9 cellular contexts compared by ENCODE assay signal in the genomic region with DNA sequence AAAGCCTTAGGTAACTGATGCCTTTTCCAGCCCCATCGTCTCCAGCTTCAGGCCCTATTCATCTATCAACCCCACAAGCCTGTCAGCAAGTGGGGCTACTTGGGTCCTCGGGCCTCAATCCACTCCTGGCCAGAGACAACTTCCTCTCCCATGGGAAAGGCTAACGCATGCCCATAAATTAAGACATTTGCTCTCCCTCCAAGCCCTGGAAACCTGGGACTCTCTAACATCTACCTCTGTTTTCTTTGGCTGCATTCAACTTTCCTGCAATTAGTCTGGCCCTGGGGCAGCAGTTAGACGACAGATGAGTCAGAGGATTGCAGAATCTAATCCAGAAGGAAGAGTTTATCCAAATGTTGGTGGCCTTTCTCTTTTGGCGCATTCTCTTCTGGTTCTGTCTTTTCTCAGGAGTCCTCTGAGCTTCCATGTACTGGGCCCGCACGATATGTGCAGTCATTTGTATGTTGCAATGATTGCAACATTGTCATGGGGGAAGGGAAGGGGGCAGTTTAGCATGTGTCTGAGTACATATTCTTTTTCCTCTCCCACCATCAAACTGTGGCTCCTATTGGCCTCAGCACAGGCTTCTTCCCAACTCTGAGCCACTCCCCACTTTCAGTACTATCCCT. TPM values are rescaled to one million over a fixed set of nuclear protein-coding genes. Genes with fewer than 3 reads are reported as not detected.
DNase-seq lines count a peak whose midpoint lies in the region; ATAC-seq and TF ChIP-seq lines count a peak whose summit lies in the region.
"Had no signal": no experiment of that assay in that cellular context is flagged by ENCODE, and none has a peak within 500 bp of the region (broad histone marks: within the 10 kb centered on the region; RNA-seq: fewer than 3 reads in every experiment).

No MANE protein-coding gene starts in this region.

- 9 to 14% methylated on average over 4 to 6 of the region's 7 CpGs for WGBS in gastroesophageal sphincter (ENCODE audit: low coverage in 1 of 2), 2 donors
- 44 to 69% (median 64%) methylated on average over 7 of the region's 7 CpGs for WGBS in stomach, 5 donors

- POLR2A ChIA-PET in HEK293 (lab: Yijun Ruan, JAX) = interaction anchor here (1.4 kb wide), 1 partner anchor 10 kb away, joined by 7 read pairs; no protein-coding TSS in a partner anchor

- H3K27ac ChIP-seq in HEK293 (ENCODE audit: extremely low read depth, low read depth, low read length) = peak overlapping the region; percentile 65
- peak overlapping the region in 3 of 4 donors; percentile 27 to 63 (median 57) for H3K27ac ChIP-seq in gastroesophageal sphincter
- H3K27ac ChIP-seq in stomach = peak overlapping the region; percentile 11 to 62 (median 59)

- no peaks in the 10 kb centered on the region for H3K9me3 ChIP-seq in HEK293 (ENCODE audit: control insufficient read depth, insufficient read depth, low read depth, low read length)
- no peaks in the 10 kb centered on the region for H3K9me3 ChIP-seq in gastroesophageal sphincter
- H3K9me3 ChIP-seq in stomach = no peaks in the 10 kb centered on the region

- H3K27me3 ChIP-seq in gastroesophageal sphincter (no peaks in the 10 kb centered on the region), stomach (no peaks in the 10 kb centered on the region)

- H3K4me3 ChIP-seq in HEK293 (ENCODE audit: low read depth, low read length) (no peak overlapping the region), gastroesophageal sphincter (no peak overlapping the region), stomach (no peak overlapping the region)

- ATAC-seq in gastroesophageal sphincter (peak; percentile 92), HG03039 (IDR thresholded peaks at IDR 0.05; ENCODE audit: unreplicated experiment) (no peak), HG02852 (IDR thresholded peaks at IDR 0.05; ENCODE audit: unreplicated experiment) (no peak)
- ATAC-seq in stimulated activated naive CD8-positive, alpha-beta T cell treated with anti-CD3 and anti-CD28 coated beads, Interleukin-15, Interleukin-2, amounts not matched to agents 100 U/mL and 50 U/mL, for 24 hours = no peak
- ATAC-seq: activated CD4-positive, alpha-beta T cell treated with anti-CD3 and anti-CD28 coated beads for 36 hours had no signal

- intact Hi-C loops in stomach (cut with DNase I; ENCODE audit: low total_unique reads) = no loop called here

- in situ Hi-C loops in SK-MEL-5 (cut with HindIII; ENCODE audit: low pct_unique_long_range_greater_than_20kb, low sequenced_read_pairs) = no loop called here

- peak; percentile 37 for DNase-seq in SK-MEL-5 (ENCODE audit: low read depth, low spot score)
- DNase-seq in stomach = no peak
- DNase-seq in HPDE6-E6E7 (ENCODE audit: extremely low spot score) = no peak
- DNase-seq in stimulated activated naive CD8-positive, alpha-beta T cell treated with anti-CD3 and anti-CD28 coated beads, Interleukin-15, Interleukin-2, amounts not matched to agents 100 U/mL and 50 U/mL, for 24 hours = no peak
- DNase-seq: activated CD4-positive, alpha-beta T cell treated with anti-CD3 and anti-CD28 coated beads for 36 hours had no signal

- TF ChIP-seq EP300 in gastroesophageal sphincter (IDR thresholded peaks at IDR 0.05) (no peak), stomach (IDR thresholded peaks at IDR 0.05) (peak; percentile 48)

- CTCF ChIA-PET in HEK293 (lab: Yijun Ruan, JAX) = no interaction called here

- H3K36me3 ChIP-seq in HEK293 (ENCODE audit: control insufficient read depth in 2 of 2, insufficient read depth in 1 of 2, low read length in 2 of 2) (no peaks in the 10 kb centered on the region), gastroesophageal sphincter (peaks cover 0 to 10% of the 10 kb centered on the region in 2 donors), stomach (no peaks in the 10 kb centered on the region)

- TF ChIP-seq POLR2A in gastroesophageal sphincter (IDR thresholded peaks at IDR 0.05) (no peak), stomach (IDR thresholded peaks at IDR 0.05) (no peak)

- no peak for TF ChIP-seq CTCF in HEK293 (tag by site-specific recombination; IDR thresholded peaks at IDR 0.05)
- no peak for TF ChIP-seq CTCF in gastroesophageal sphincter (IDR thresholded peaks at IDR 0.05)
- TF ChIP-seq CTCF in stomach (IDR thresholded peaks at IDR 0.05) = no peak

- H3K4me1 ChIP-seq in HEK293 (ENCODE audit: control insufficient read depth, insufficient read depth, low read length) = peaks cover 17% of the 10 kb centered on the region
- H3K4me1 ChIP-seq in gastroesophageal sphincter = peaks cover 0 to 37% (median 19%) of the 10 kb centered on the region in 3 donors
- H3K4me1 ChIP-seq in stomach = peaks cover 14 to 36% (median 29%) of the 10 kb centered on the region in 4 donors

TF ChIP-seq in HEK293, 187 proteins besides CTCF, POLR2A, EP300 and RAD21 (continues in another document):
- no peak for TF ChIP-seq ZNF837 (tag by site-specific recombination; IDR thresholded peaks at IDR 0.05)
- TF ChIP-seq ZNF114 (tag by site-specific recombination; IDR thresholded peaks at IDR 0.05) = no peak
- TF ChIP-seq ZFHX2 (tag by site-specific recombination; conservative IDR thresholded peaks at IDR 0.05) = no peak
- TF ChIP-seq, protein P1, sequence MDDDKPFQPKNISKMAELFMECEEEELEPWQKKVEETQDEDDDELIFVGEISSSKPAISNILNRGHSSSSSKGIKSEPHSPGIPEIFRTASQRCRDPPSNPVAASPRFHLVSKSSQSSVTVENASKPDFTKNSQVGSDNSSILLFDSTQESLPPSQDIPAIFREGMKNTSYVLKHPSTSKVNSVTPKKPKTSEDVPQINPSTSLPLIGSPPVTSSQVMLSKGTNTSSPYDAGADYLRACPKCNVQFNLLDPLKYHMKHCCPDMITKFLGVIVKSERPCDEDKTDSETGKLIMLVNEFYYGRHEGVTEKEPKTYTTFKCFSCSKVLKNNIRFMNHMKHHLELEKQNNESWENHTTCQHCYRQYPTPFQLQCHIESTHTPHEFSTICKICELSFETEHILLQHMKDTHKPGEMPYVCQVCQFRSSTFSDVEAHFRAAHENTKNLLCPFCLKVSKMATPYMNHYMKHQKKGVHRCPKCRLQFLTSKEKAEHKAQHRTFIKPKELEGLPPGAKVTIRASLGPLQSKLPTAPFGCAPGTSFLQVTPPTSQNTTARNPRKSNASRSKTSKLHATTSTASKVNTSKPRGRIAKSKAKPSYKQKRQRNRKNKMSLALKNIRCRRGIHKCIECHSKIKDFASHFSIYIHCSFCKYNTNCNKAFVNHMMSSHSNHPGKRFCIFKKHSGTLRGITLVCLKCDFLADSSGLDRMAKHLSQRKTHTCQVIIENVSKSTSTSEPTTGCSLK (tag by site-specific recombination; IDR thresholded peaks at IDR 0.05) = no peak
- TF ChIP-seq, protein P2, sequence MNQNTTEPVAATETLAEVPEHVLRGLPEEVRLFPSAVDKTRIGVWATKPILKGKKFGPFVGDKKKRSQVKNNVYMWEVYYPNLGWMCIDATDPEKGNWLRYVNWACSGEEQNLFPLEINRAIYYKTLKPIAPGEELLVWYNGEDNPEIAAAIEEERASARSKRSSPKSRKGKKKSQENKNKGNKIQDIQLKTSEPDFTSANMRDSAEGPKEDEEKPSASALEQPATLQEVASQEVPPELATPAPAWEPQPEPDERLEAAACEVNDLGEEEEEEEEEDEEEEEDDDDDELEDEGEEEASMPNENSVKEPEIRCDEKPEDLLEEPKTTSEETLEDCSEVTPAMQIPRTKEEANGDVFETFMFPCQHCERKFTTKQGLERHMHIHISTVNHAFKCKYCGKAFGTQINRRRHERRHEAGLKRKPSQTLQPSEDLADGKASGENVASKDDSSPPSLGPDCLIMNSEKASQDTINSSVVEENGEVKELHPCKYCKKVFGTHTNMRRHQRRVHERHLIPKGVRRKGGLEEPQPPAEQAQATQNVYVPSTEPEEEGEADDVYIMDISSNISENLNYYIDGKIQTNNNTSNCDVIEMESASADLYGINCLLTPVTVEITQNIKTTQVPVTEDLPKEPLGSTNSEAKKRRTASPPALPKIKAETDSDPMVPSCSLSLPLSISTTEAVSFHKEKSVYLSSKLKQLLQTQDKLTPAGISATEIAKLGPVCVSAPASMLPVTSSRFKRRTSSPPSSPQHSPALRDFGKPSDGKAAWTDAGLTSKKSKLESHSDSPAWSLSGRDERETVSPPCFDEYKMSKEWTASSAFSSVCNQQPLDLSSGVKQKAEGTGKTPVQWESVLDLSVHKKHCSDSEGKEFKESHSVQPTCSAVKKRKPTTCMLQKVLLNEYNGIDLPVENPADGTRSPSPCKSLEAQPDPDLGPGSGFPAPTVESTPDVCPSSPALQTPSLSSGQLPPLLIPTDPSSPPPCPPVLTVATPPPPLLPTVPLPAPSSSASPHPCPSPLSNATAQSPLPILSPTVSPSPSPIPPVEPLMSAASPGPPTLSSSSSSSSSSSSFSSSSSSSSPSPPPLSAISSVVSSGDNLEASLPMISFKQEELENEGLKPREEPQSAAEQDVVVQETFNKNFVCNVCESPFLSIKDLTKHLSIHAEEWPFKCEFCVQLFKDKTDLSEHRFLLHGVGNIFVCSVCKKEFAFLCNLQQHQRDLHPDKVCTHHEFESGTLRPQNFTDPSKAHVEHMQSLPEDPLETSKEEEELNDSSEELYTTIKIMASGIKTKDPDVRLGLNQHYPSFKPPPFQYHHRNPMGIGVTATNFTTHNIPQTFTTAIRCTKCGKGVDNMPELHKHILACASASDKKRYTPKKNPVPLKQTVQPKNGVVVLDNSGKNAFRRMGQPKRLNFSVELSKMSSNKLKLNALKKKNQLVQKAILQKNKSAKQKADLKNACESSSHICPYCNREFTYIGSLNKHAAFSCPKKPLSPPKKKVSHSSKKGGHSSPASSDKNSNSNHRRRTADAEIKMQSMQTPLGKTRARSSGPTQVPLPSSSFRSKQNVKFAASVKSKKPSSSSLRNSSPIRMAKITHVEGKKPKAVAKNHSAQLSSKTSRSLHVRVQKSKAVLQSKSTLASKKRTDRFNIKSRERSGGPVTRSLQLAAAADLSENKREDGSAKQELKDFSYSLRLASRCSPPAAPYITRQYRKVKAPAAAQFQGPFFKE (tag by site-specific recombination; IDR thresholded peaks at IDR 0.05; ENCODE audit: borderline replicate concordance) = no peak

RNA-seq across cellular contexts. Expression of a gene that starts 54.4 kb away (rescaled TPM):
- total RNA-seq in SK-MEL-5 (2014; rRNA removed; shearing (Covaris generic)) = 13.7 and 15.3 TPM in 2 replicates
- 12.5 and 20.5 TPM in 2 replicates for polyA plus RNA-seq in SK-MEL-5 (2015; cell fraction: cytosol; rRNA removed)
- 13.0 and 34.3 TPM in 2 replicates for polyA plus RNA-seq in SK-MEL-5 (2015; cell fraction: nucleus; rRNA removed)
- total RNA-seq in gastroesophageal sphincter (10 to 100 TPM; 11.4 to 35.8 (median 18.0) TPM), stomach (10 to 100 TPM in 4 of 5 donors, 1 to 10 TPM in 1; 8.2 to 33.0 (median 17.3) TPM)
- polyA plus RNA-seq in stomach = 1 to 10 TPM; 3.0 to 4.7 (median 4.7) TPM
